Comparison of ENCODE assay signal across 14 cellular contexts in genomic region chr12:122483969-122484368, GRCh38.
"Had no signal": no experiment of that assay in that cellular context is flagged by ENCODE, and none has a peak within 500 bp of the region (broad histone marks: within the 10 kb centered on the region; RNA-seq: fewer than 3 reads in every experiment).

No MANE protein-coding gene starts in this region.

- H3K4me2 ChIP-seq: neural progenitor cell had no signal

- H3K4me3 ChIP-seq: colonic mucosa, esophagus muscularis mucosa, lung, neural progenitor cell, ovary, sigmoid colon, SJSA1, spleen, stomach, testis had no signal

- H3K9me3 ChIP-seq: colonic mucosa, esophagus muscularis mucosa, ovary, sigmoid colon, SJSA1, spleen, stomach, testis had no signal

- H2AFZ ChIP-seq: neural progenitor cell had no signal

- H3K9ac ChIP-seq: neural progenitor cell had no signal

- H3K27ac Mint-ChIP-seq: neural progenitor cell had no signal

- H3K27me3 ChIP-seq: colonic mucosa, esophagus muscularis mucosa, neural progenitor cell, ovary, sigmoid colon, SJSA1, spleen, stomach, testis had no signal

- H3K27ac ChIP-seq: colonic mucosa, esophagus muscularis mucosa, neural progenitor cell, ovary, sigmoid colon, SJSA1, spleen, stomach, testis had no signal

- H3K9me3 Mint-ChIP-seq: neural progenitor cell had no signal

- H3K4me1 ChIP-seq: colonic mucosa, esophagus muscularis mucosa, neural progenitor cell, sigmoid colon, SJSA1, spleen, testis had no signal

- H3K4me3 Mint-ChIP-seq: neural progenitor cell had no signal

- H3K4me1 Mint-ChIP-seq: neural progenitor cell had no signal

- DNase-seq: activated CD4-positive, CD25-positive, alpha-beta regulatory T cell treated with anti-CD3 and anti-CD28 coated beads, Interleukin-2, amount 50 U/mL, for 72 hours; activated gamma-delta T cell treated with Interleukin-2 at 50 U/mL for 16 hours; colonic mucosa; midbrain; ovary; sigmoid colon; spleen; stomach; T-helper 9 cell; testis had no signal

- H3K36me3 ChIP-seq: ovary had no signal
